ENCODE assay signal across 21 cellular contexts in the genomic region with DNA sequence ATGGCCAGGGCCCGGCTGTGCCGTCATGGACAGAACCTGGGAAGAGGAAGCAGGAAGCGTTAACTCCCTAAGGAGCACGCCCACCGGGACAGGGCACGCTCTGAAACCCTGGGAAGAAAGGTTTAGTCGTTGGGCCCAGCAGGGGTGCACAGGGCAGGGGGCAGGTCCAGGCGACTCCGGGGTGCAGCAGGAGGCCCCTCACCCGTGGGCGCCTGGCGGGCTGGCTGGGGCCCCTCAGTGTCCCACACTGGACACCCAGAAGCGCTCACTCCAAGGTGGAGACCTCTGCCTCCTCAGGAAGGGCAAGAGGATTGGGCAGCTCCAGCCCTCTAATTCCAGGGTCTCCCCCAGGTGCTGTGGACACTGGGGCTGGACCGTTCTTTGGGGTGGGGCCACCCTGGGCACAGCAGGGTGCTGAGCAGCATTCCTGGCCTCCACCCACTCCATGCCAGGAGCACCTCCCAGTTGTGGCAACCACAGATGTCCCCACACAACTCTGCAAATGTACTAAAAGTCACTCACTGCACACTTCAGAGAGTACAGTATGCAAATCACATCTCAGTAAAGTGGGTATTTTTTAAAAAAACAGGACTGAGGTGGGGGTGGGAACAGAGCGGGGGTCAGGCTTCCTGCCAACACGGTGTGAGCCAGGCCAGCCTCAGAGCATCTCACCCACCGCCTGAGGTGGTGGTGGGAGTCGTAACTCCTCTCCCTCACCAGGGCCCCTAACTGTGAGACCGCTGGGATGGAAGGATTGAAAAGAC. TPM values are rescaled to one million over a fixed set of nuclear protein-coding genes. Genes with fewer than 3 reads are reported as not detected.
DNase-seq lines count a peak whose midpoint lies in the region; ATAC-seq, FAIRE-seq and TF ChIP-seq lines count a peak whose summit lies in the region.
"Had no signal": no experiment of that assay in that cellular context is flagged by ENCODE, and none has a peak within 500 bp of the region (broad histone marks: within the 10 kb centered on the region; RNA-seq: fewer than 3 reads in every experiment).

No MANE protein-coding gene starts in this region.

- DNase-seq in GM18507 (ENCODE audit: extremely low spot score, insufficient read length, low read depth) (no peak), NAMALWA (ENCODE audit: low spot score) (peak; percentile 74), chondrocyte (ENCODE audit: low spot score) (no peak), epidermal melanocyte (ENCODE audit: insufficient read length, low spot score) (no peak), UCSD-AML1 (lab: John Stamatoyannopoulos, UW; ENCODE audit: unreplicated experiment) (no peak)
- DNase-seq: ACHN, DMS153, esophagus squamous epithelium, foreskin keratinocyte, NCI-H1417 treated with DMSO at 0.1 percent for 48 hours, NCI-H2081, SIG-M5 had no signal

- peaks cover 19% of the 10 kb centered on the region for H3K36me3 Mint-ChIP-seq in chondrocyte (ENCODE audit: low read depth)
- peaks cover 49% of the 10 kb centered on the region for H3K36me3 Mint-ChIP-seq in stimulated activated memory B cell treated with anti-CD40 and anti-IgM and Interleukin-4, amounts not matched to agents 10 μg/mL and 1 μg/mL and 100 μg/mL, for 72 hours

- peak; percentile 37 for ATAC-seq in stimulated activated memory B cell treated with anti-CD40 and anti-IgM and Interleukin-4, amounts not matched to agents 10 μg/mL and 1 μg/mL and 100 μg/mL, for 72 hours
- ATAC-seq in GM18868 (IDR thresholded peaks at IDR 0.05; ENCODE audit: unreplicated experiment): no peak

- no peaks in the 10 kb centered on the region for H3K9me3 Mint-ChIP-seq in chondrocyte (ENCODE audit: low read depth)
- no peaks in the 10 kb centered on the region for H3K9me3 Mint-ChIP-seq in stimulated activated memory B cell treated with anti-CD40 and anti-IgM and Interleukin-4, amounts not matched to agents 10 μg/mL and 1 μg/mL and 100 μg/mL, for 72 hours
- H3K9me3 Mint-ChIP-seq: activated naive CD4-positive, alpha-beta T cell treated with anti-CD3 and anti-CD28 coated beads, Interleukin-2, amount 10 ng/mL, durations not matched to agents 7 days and 5 days; activated T-helper 17 cell treated with anti-CD3 and anti-CD28 coated beads, Interleukin-2, amount 50 U/mL, for 72 hours; GM23338; T-helper 2 cell treated with Interferon-gamma antibody and Interleukin-4, amounts not matched to agents 5 μg/mL and 100 μg/mL, for 36 hours had no signal

- FAIRE-seq in GM18507 (lab: Jason Lieb, UNC): peak; percentile 48

- H3K27ac Mint-ChIP-seq in chondrocyte (ENCODE audit: unreplicated experiment): peak overlapping the region; percentile 74
- peak overlapping the region; percentile 32 for H3K27ac Mint-ChIP-seq in stimulated activated memory B cell treated with anti-CD40 and anti-IgM and Interleukin-4, amounts not matched to agents 10 μg/mL and 1 μg/mL and 100 μg/mL, for 72 hours
- H3K27ac Mint-ChIP-seq: activated CD4-positive, alpha-beta T cell treated with anti-CD3 and anti-CD28 coated beads for 36 hours; activated CD8-positive, alpha-beta T cell treated with anti-CD3 and anti-CD28 coated beads, Interleukin-2, amount 10 ng/mL, durations not matched to agents 7 days and 5 days; activated naive CD4-positive, alpha-beta T cell treated with anti-CD3 and anti-CD28 coated beads, Interleukin-2, amount 10 ng/mL, durations not matched to agents 7 days and 5 days; activated T-helper 17 cell treated with anti-CD3 and anti-CD28 coated beads, Interleukin-2, amount 50 U/mL, for 72 hours; GM23338; T-helper 2 cell treated with Interferon-gamma antibody and Interleukin-4, amounts not matched to agents 5 μg/mL and 100 μg/mL, for 36 hours had no signal

- no peaks in the 10 kb centered on the region for H3K27me3 Mint-ChIP-seq in chondrocyte (ENCODE audit: low read depth)
- no peaks in the 10 kb centered on the region for H3K27me3 Mint-ChIP-seq in stimulated activated memory B cell treated with anti-CD40 and anti-IgM and Interleukin-4, amounts not matched to agents 10 μg/mL and 1 μg/mL and 100 μg/mL, for 72 hours
- H3K27me3 Mint-ChIP-seq: activated CD4-positive, alpha-beta T cell treated with anti-CD3 and anti-CD28 coated beads for 36 hours; activated naive CD4-positive, alpha-beta T cell treated with anti-CD3 and anti-CD28 coated beads, Interleukin-2, amount 10 ng/mL, durations not matched to agents 7 days and 5 days; activated T-helper 17 cell treated with anti-CD3 and anti-CD28 coated beads, Interleukin-2, amount 50 U/mL, for 72 hours had no signal

- H3K4me1 Mint-ChIP-seq in chondrocyte (ENCODE audit: low read depth): peaks cover 28% of the 10 kb centered on the region
- peaks cover 32% of the 10 kb centered on the region for H3K4me1 Mint-ChIP-seq in stimulated activated memory B cell treated with anti-CD40 and anti-IgM and Interleukin-4, amounts not matched to agents 10 μg/mL and 1 μg/mL and 100 μg/mL, for 72 hours
- H3K4me1 Mint-ChIP-seq: activated naive CD4-positive, alpha-beta T cell treated with anti-CD3 and anti-CD28 coated beads, Interleukin-2, amount 10 ng/mL, durations not matched to agents 7 days and 5 days had no signal

- TF ChIP-seq CTCF in chondrocyte (IDR thresholded peaks at IDR 0.05): no peak

- no peak overlapping the region for H3K4me3 Mint-ChIP-seq in chondrocyte (ENCODE audit: unreplicated experiment)
- peak overlapping the region; percentile 29 for H3K4me3 Mint-ChIP-seq in stimulated activated memory B cell treated with anti-CD40 and anti-IgM and Interleukin-4, amounts not matched to agents 10 μg/mL and 1 μg/mL and 100 μg/mL, for 72 hours
- H3K4me3 Mint-ChIP-seq: activated CD4-positive, alpha-beta T cell treated with anti-CD3 and anti-CD28 coated beads for 36 hours; activated CD8-positive, alpha-beta T cell treated with anti-CD3 and anti-CD28 coated beads, Interleukin-2, amount 10 ng/mL, durations not matched to agents 7 days and 5 days; activated naive CD4-positive, alpha-beta T cell treated with anti-CD3 and anti-CD28 coated beads, Interleukin-2, amount 10 ng/mL, durations not matched to agents 7 days and 5 days; activated T-helper 17 cell treated with anti-CD3 and anti-CD28 coated beads, Interleukin-2, amount 50 U/mL, for 72 hours; GM23338; T-helper 2 cell treated with Interferon-gamma antibody and Interleukin-4, amounts not matched to agents 5 μg/mL and 100 μg/mL, for 36 hours had no signal

RNA-seq across cellular contexts. Expression of a gene that starts 35.2 kb away (rescaled TPM):
- 81.0 to 98.4 TPM (median 85.5 TPM) in 3 replicates for total RNA-seq in chondrocyte

RNA-seq across cellular contexts. Expression of a gene that starts 38.5 kb away (rescaled TPM):
- total RNA-seq in chondrocyte: 18.6 to 22.0 TPM (median 19.5 TPM) in 3 replicates

RNA-seq across cellular contexts. Expression of a gene that starts 43.1 kb away (rescaled TPM):
- total RNA-seq in chondrocyte: not detected in 3 replicates
- total RNA-seq: foreskin keratinocyte, lung microvascular endothelial cell had no signal

RNA-seq across cellular contexts. Expression of a gene that starts 58.4 kb away (rescaled TPM):
- total RNA-seq in chondrocyte: 5.4 to 5.8 TPM in 2 of 3 replicates, not detected in the other
